21 cellular contexts compared by ENCODE assay signal in genomic region chr4:177246636-177247584, GRCh38.
DNase-seq lines count a peak whose midpoint lies in the region; TF ChIP-seq lines count a peak whose summit lies in the region.
"Had no signal": no experiment of that assay in that cellular context is flagged by ENCODE, and none has a peak within 500 bp of the region (broad histone marks: within the 10 kb centered on the region; RNA-seq: fewer than 3 reads in every experiment).

No MANE protein-coding gene starts in this region.

- H3K4me3 ChIP-seq in ACC112 (ENCODE audit: low read depth, low read length) (no peak overlapping the region), fibroblast of villous mesenchyme (ENCODE audit: low read depth, low read length) (no peak overlapping the region)
- H3K4me3 ChIP-seq: pancreas, SK-N-MC, uterus had no signal

- no peak for TF ChIP-seq CTCF in fibroblast of villous mesenchyme (IDR thresholded peaks at IDR 0.05; ENCODE audit: insufficient read depth, low read depth, low read length)

- H2AFZ ChIP-seq in ACC112 (ENCODE audit: low read length, unreplicated experiment), result peak overlapping the region; percentile 16

- no peaks in the 10 kb centered on the region for H3K79me2 ChIP-seq in ACC112 (ENCODE audit: control insufficient read depth, insufficient read depth, low read length, unreplicated experiment)

- DNase-seq in EL (peak; percentile 18), amniotic epithelial cell (ENCODE audit: low read depth) (peak; percentile 34), fibroblast of villous mesenchyme (ENCODE audit: low read depth) (peak; percentile 44), RKO (ENCODE audit: low spot score) (no peak), NAMALWA (ENCODE audit: low spot score) (no peak), SHP77 treated with DMSO at 0.1 percent for 48 hours (lab: John Stamatoyannopoulos, UW) (no peak), NCI-H2107 (lab: John Stamatoyannopoulos, UW) (no peak)
- DNase-seq: activated B cell treated with CpG ODN at 0.5 μM for 24 hours; activated CD4-positive, alpha-beta memory T cell treated with anti-CD3 and anti-CD28 coated beads for 36 hours; activated gamma-delta T cell treated with Interleukin-2 at 50 U/mL for 16 hours; amygdala; CD4-positive, alpha-beta memory T cell; central memory CD4-positive, alpha-beta T cell; DMS79 treated with DMSO at 0.1 percent for 48 hours; left cardiac atrium; NK-92 treated with Interleukin-12 subunit alpha and Interleukin-12 subunit beta, amount 100 ng/mL, for 24 hours; pancreas; right cardiac atrium; uterus had no signal

- no peak overlapping the region for H3K27ac ChIP-seq in ACC112 (ENCODE audit: low read depth, low read length)
- H3K27ac ChIP-seq: pancreas, SK-N-MC, uterus had no signal

- no peaks in the 10 kb centered on the region for H3K27me3 ChIP-seq in ACC112 (ENCODE audit: insufficient read depth, low read length)
- H3K27me3 ChIP-seq: pancreas, uterus had no signal

- H3K4me1 ChIP-seq in ACC112 (ENCODE audit: control insufficient read depth, insufficient read depth, low read length, unreplicated experiment), result peaks cover 15% of the 10 kb centered on the region
- H3K4me1 ChIP-seq: pancreas, uterus had no signal

- H3K36me3 ChIP-seq in ACC112 (ENCODE audit: insufficient read depth, low read length), result no peaks in the 10 kb centered on the region
- H3K36me3 ChIP-seq: pancreas, uterus had no signal

Comparison
In these comparisons a context has a peak if more than half of its experiments do, and no peak if none do; other contexts are left out.
1. DNase-seq: peak in EL (single experiment), amniotic epithelial cell (single experiment) and fibroblast of villous mesenchyme (single experiment); none in RKO (single experiment), NAMALWA (single experiment), SHP77 treated with DMSO at 0.1 percent for 48 hours (single experiment) and NCI-H2107 (single experiment).